ENCODE assay signal across 22 cellular contexts in the genomic region with DNA sequence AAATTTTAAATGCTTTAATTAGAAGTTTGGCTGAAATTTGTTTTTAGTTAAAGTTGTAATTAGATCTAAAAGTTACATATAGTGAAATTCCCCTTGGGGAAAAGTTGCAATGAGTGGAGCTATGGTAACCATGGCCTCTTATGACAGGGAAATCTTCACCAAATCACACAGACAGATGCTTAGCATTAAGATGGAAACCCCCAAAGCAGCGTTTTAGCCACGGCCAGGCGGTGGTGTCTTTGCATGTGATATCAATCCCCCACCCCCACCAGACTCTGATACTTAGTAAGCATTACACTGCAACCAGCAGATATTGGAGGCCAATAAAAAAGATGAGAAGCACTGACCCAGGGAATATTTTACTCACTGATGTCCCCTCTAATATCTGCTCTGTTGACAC.
DNase-seq lines count a peak whose midpoint lies in the region; ATAC-seq, FAIRE-seq and TF ChIP-seq lines count a peak whose summit lies in the region.
"Had no signal": no experiment of that assay in that cellular context is flagged by ENCODE, and none has a peak within 500 bp of the region (broad histone marks: within the 10 kb centered on the region; RNA-seq: fewer than 3 reads in every experiment).

No MANE protein-coding gene starts in this region.

- FAIRE-seq in GM12892 (lab: Jason Lieb, UNC), result peak; percentile 27
- FAIRE-seq: A204.1, GM18507, GM19239, H54 had no signal

- no peak for TF ChIP-seq POLR2A in GM12892 (IDR thresholded peaks at IDR 0.05; ENCODE audit: low read depth, low read length)
- TF ChIP-seq POLR2A in GM18505 (IDR thresholded peaks at IDR 0.05; ENCODE audit: borderline replicate concordance, extremely low read depth, insufficient read depth, insufficient read length), result no peak

- H3K36me3 Mint-ChIP-seq in effector memory CD8-positive, alpha-beta T cell (ENCODE audit: insufficient read depth), result peaks cover 70% of the 10 kb centered on the region

- TF ChIP-seq CTCF in GM06990 (IDR thresholded peaks at IDR 0.05; ENCODE audit: insufficient read depth, low read length, poor library complexity, severe bottlenecking), result no peak

- no peaks in the 10 kb centered on the region for H3K9me3 Mint-ChIP-seq in effector memory CD8-positive, alpha-beta T cell

- H3K36me3 ChIP-seq in GM06990 (ENCODE audit: control insufficient read depth, insufficient read depth, low read length), result peaks cover 7% of the 10 kb centered on the region

- H3K27me3 Mint-ChIP-seq in effector memory CD8-positive, alpha-beta T cell, result no peaks in the 10 kb centered on the region

- H3K4me3 ChIP-seq in GM06990 (replicated peaks; ENCODE audit: low read depth, low read length), result no peak overlapping the region

- H3K27me3 ChIP-seq in GM06990 (replicated peaks; ENCODE audit: control insufficient read depth, insufficient read depth, low read length), result no peaks in the 10 kb centered on the region
- H3K27me3 ChIP-seq: BE2C had no signal

- H3K4me3 Mint-ChIP-seq in effector memory CD8-positive, alpha-beta T cell, result no peak overlapping the region

- no peaks in the 10 kb centered on the region for H3K4me1 Mint-ChIP-seq in effector memory CD8-positive, alpha-beta T cell (ENCODE audit: low read depth in 2 of 2)

- H3K27ac Mint-ChIP-seq in effector memory CD8-positive, alpha-beta T cell, result peak overlapping the region; percentile 7 to 22

- DNase-seq in GM06990 (ENCODE audit: extremely low read depth, insufficient read length) (peak; percentile 6), GM12892 (ENCODE audit: insufficient read length) (no peak)
- no peak for DNase-seq in effector memory CD8-positive, alpha-beta T cell
- no peak for DNase-seq in effector CD4-positive, alpha-beta T cell
- DNase-seq in stimulated activated CD4-positive, alpha-beta T cell treated with anti-CD3 and anti-CD28 coated beads, Interleukin-2, amount 100 ng/mL, for 24 hours, result no peak
- DNase-seq: BE2C, DMS79, KBM-7, MM.1S, NCI-H1048, NCI-H1417 treated with DMSO at 0.1 percent for 48 hours, NCI-H187, NCI-H446, NCI-H526 treated with DMSO at 0.1 percent for 48 hours, OCI-M1, Right ventricle myocardium superior had no signal

- peak; percentile 61 for ATAC-seq in HG02610 (IDR thresholded peaks at IDR 0.05; ENCODE audit: unreplicated experiment)
- no peak for ATAC-seq in effector memory CD8-positive, alpha-beta T cell (replicated peaks)
- no peak for ATAC-seq in GM18505 (IDR thresholded peaks at IDR 0.05; ENCODE audit: unreplicated experiment)
